In the genomic region with DNA sequence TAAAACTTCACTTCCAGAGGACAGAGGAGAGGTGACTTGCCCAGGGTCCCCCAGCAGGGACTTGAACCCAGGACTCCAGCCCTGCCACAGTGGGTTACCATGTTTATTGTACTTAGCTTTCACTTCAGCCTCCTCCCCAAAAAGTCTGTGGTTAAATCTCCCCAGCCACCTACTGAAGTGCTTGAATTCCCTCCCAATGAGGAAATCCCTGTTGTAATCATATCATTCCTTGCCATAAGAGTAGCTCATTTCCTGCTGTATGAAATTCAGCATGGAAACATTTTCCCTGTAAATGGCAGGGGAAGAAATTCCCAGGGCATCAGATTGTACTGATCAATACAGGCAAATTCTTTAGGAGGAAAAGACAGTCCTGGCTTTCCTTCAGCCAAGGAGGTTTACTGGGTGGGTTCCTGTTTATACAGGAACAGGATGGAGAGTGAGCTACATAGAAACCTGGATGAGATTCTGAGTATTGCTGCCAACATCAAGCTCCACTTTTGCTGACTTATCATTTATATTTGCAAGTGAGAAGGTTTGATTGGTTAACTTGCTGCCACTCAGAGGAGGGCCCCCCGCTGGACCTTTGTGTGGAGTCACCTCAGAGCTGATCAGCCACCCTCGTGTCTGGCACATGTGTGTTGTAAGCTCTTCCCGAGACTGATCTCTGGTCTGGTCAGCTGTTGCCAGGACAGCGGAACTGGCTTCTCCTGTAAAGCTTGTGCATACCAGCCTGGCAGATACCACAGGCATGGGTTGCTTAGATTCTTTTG, we compare ENCODE assay signal across 17 cellular contexts. TPM values are rescaled to one million over a fixed set of nuclear protein-coding genes. Genes with fewer than 3 reads are reported as not detected.
DNase-seq lines count a peak whose midpoint lies in the region; ATAC-seq and TF ChIP-seq lines count a peak whose summit lies in the region.
"Had no signal": no experiment of that assay in that cellular context is flagged by ENCODE, and none has a peak within 500 bp of the region (broad histone marks: within the 10 kb centered on the region; RNA-seq: fewer than 3 reads in every experiment).

No MANE protein-coding gene starts in this region.

- no peaks in the 10 kb centered on the region for H3K36me3 ChIP-seq in endodermal cell (ENCODE audit: control insufficient read depth, insufficient read depth, low read length)
- H3K36me3 ChIP-seq in right lobe of liver = no peaks in the 10 kb centered on the region
- H3K36me3 ChIP-seq in uterus = no peaks in the 10 kb centered on the region

- H3K4me3 Mint-ChIP-seq in endodermal cell = no peak overlapping the region
- H3K4me3 Mint-ChIP-seq: activated CD4-positive, alpha-beta memory T cell treated with anti-CD3 and anti-CD28 coated beads for 36 hours; activated naive CD4-positive, alpha-beta T cell treated with anti-CD3 and anti-CD28 coated beads, Interleukin-2, amount 10 ng/mL, durations not matched to agents 7 days and 5 days; dendritic cell treated with granulocyte-macrophage colony-stimulating factor and Interleukin-4, amounts not matched to agents 40 ng/mL and 50 ng/mL, for 4 days; naive B cell had no signal

- H3K27me3 ChIP-seq in endodermal cell (ENCODE audit: control insufficient read depth, insufficient read depth, low read length, poor library complexity, severe bottlenecking) (peaks cover 4% of the 10 kb centered on the region), right lobe of liver (no peaks in the 10 kb centered on the region), uterus (no peaks in the 10 kb centered on the region)

- peak; percentile 39 for DNase-seq in AG08396 (ENCODE audit: low spot score)
- DNase-seq in M059J (ENCODE audit: low read depth) = peak; percentile 48
- DNase-seq in endodermal cell = peak; percentile 53
- peak; percentile 85 to 96 (median 95) for DNase-seq in right lobe of liver
- DNase-seq in activated CD8-positive, alpha-beta memory T cell treated with anti-CD3 and anti-CD28 coated beads, Interleukin-2, amount 50 U/mL, for 48 hours = no peak
- DNase-seq in LoVo (ENCODE audit: low spot score) = no peak
- no peak for DNase-seq in uterus
- DNase-seq: activated CD4-positive, alpha-beta memory T cell treated with anti-CD3 and anti-CD28 coated beads for 36 hours; activated naive CD4-positive, alpha-beta T cell treated with anti-CD3 and anti-CD28 coated beads, Interleukin-2, amount 10 ng/mL, durations not matched to agents 7 days and 5 days; AML-193; DMS79; naive B cell; NCI-H1105 treated with DMSO at 0.1 percent for 48 hours; NK-92 treated with Interleukin-12 subunit alpha and Interleukin-12 subunit beta, amount 100 ng/mL, for 24 hours; SW 1271 had no signal

- peaks cover 33% of the 10 kb centered on the region for H3K27me3 Mint-ChIP-seq in endodermal cell (ENCODE audit: insufficient read depth)

- TF ChIP-seq POLR2A in right lobe of liver (IDR thresholded peaks at IDR 0.05) = no peak
- TF ChIP-seq POLR2A in uterus (IDR thresholded peaks at IDR 0.05) = no peak

- intact Hi-C loops in right lobe of liver (cut with DNase I) = no loop called here
- intact Hi-C loops in uterus (cut with DNase I; ENCODE audit: low total_unique reads) = no loop called here

- TF ChIP-seq CTCF in endodermal cell (conservative IDR thresholded peaks at IDR 0.05) (no peak), right lobe of liver (IDR thresholded peaks at IDR 0.05) (no peak), uterus (IDR thresholded peaks at IDR 0.05) (no peak)

- H3K9me3 ChIP-seq in endodermal cell (ENCODE audit: control insufficient read depth, low read length) = no peaks in the 10 kb centered on the region
- no peaks in the 10 kb centered on the region for H3K9me3 ChIP-seq in right lobe of liver
- H3K9me3 ChIP-seq in uterus = no peaks in the 10 kb centered on the region

- 74 to 82% methylated on average over 4 of the region's 4 CpGs for WGBS in endodermal cell (ENCODE audit: insufficient coverage in 1 of 2, insufficient read length in 1 of 2), 2 experiments
- 12% methylated on average over 4 of the region's 4 CpGs for WGBS in right lobe of liver (ENCODE audit: insufficient coverage, low coverage, low lambda C conversion rate, missing lambda C conversion rate)

- H3K36me3 Mint-ChIP-seq in endodermal cell (ENCODE audit: low read depth) = no peaks in the 10 kb centered on the region
- H3K36me3 Mint-ChIP-seq: activated CD4-positive, alpha-beta memory T cell treated with anti-CD3 and anti-CD28 coated beads for 36 hours; activated naive CD4-positive, alpha-beta T cell treated with anti-CD3 and anti-CD28 coated beads, Interleukin-2, amount 10 ng/mL, durations not matched to agents 7 days and 5 days; naive B cell had no signal

- peaks cover 18% of the 10 kb centered on the region for H3K4me1 Mint-ChIP-seq in endodermal cell
- H3K4me1 Mint-ChIP-seq: activated naive CD4-positive, alpha-beta T cell treated with anti-CD3 and anti-CD28 coated beads, Interleukin-2, amount 10 ng/mL, durations not matched to agents 7 days and 5 days; naive B cell had no signal

- peak; percentile 97 to 99 (median 98) for ATAC-seq in right lobe of liver
- no peak for ATAC-seq in GM19463 (IDR thresholded peaks at IDR 0.05; ENCODE audit: unreplicated experiment)

- no peak overlapping the region for H3K9ac ChIP-seq in endodermal cell (ENCODE audit: extremely low read depth, low read length, poor library complexity, severe bottlenecking)

- H3K4me1 ChIP-seq in endodermal cell (ENCODE audit: control insufficient read depth, insufficient read depth, low read length) (no peaks in the 10 kb centered on the region), right lobe of liver (peaks cover 0 to 21% (median 6%) of the 10 kb centered on the region in 4 donors), uterus (no peaks in the 10 kb centered on the region)

- H3K27ac Mint-ChIP-seq in endodermal cell = no peak overlapping the region
- H3K27ac Mint-ChIP-seq: activated CD4-positive, alpha-beta memory T cell treated with anti-CD3 and anti-CD28 coated beads for 36 hours; activated naive CD4-positive, alpha-beta T cell treated with anti-CD3 and anti-CD28 coated beads, Interleukin-2, amount 10 ng/mL, durations not matched to agents 7 days and 5 days; dendritic cell treated with granulocyte-macrophage colony-stimulating factor and Interleukin-4, amounts not matched to agents 40 ng/mL and 50 ng/mL, for 4 days; naive B cell had no signal

- no peaks in the 10 kb centered on the region for H3K9me3 Mint-ChIP-seq in endodermal cell
- H3K9me3 Mint-ChIP-seq: activated CD4-positive, alpha-beta memory T cell treated with anti-CD3 and anti-CD28 coated beads for 36 hours; activated naive CD4-positive, alpha-beta T cell treated with anti-CD3 and anti-CD28 coated beads, Interleukin-2, amount 10 ng/mL, durations not matched to agents 7 days and 5 days had no signal

- no peak overlapping the region for H3K27ac ChIP-seq in endodermal cell (ENCODE audit: low read depth, low read length)
- peak overlapping the region; percentile 12 to 74 (median 60) for H3K27ac ChIP-seq in right lobe of liver
- no peak overlapping the region for H3K27ac ChIP-seq in uterus

- H3K4me3 ChIP-seq in endodermal cell (ENCODE audit: low read length) = no peak overlapping the region
- H3K4me3 ChIP-seq in right lobe of liver = no peak overlapping the region
- no peak overlapping the region for H3K4me3 ChIP-seq in uterus

RNA-seq across cellular contexts. Expression of a gene that starts 16.4 kb away (rescaled TPM):
- total RNA-seq in M059J (2014; rRNA removed; shearing (Covaris generic)) = 12.8 and 15.9 TPM in 2 replicates
- total RNA-seq in endodermal cell (10 to 100 TPM; 53.3 to 60.1 TPM), right lobe of liver (10 to 100 TPM; 33.5 to 59.7 (median 46.4) TPM), uterus (10 to 100 TPM; 13.8 to 44.1 (median 35.6) TPM)
- polyA plus RNA-seq in endodermal cell (2013, experiment 1 of 2) = 21.5 TPM
- polyA plus RNA-seq in endodermal cell (2013, experiment 2 of 2) = 19.2 TPM

Comparison
In these comparisons a context has a peak if more than half of its experiments do, and no peak if none do; other contexts are left out.
1. DNase-seq: peak in AG08396 (single experiment), M059J (single experiment), endodermal cell (single experiment) and right lobe of liver (3 of 3); none in activated CD8-positive, alpha-beta memory T cell treated with anti-CD3 and anti-CD28 coated beads, Interleukin-2, amount 50 U/mL, for 48 hours (single experiment), LoVo (single experiment) and uterus (0 of 2).
2. H3K27ac ChIP-seq: peak in right lobe of liver (3 of 3); none in endodermal cell (single experiment) and uterus (0 of 2).